ENCODE assay signal across 24 cellular contexts in the genomic region with DNA sequence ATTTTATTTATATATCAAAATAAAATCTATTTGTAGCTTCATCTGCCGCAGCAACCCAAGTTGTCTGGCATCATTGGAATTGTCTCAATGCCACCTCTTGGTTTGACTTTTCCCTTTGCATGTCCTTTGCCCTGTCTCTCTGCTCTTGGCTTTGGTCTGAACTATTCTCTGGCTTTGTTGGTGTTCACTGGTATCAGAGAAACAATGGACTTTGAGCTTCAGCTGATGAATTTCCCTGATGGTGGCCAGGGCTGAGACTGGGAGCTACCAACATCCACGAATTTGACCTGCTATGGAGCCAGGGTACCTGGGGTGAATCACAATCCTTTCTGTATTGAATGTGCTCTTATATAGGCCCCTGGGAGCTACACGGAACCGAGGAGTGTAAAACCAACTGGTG.
"Had no signal": no experiment of that assay in that cellular context is flagged by ENCODE, and none has a peak within 500 bp of the region (broad histone marks: within the 10 kb centered on the region; RNA-seq: fewer than 3 reads in every experiment).

No MANE protein-coding gene starts in this region.

- H3K36me3 Mint-ChIP-seq: immature natural killer cell, mesothelial cell of epicardium had no signal

- H3K36me3 ChIP-seq: esophagus muscularis mucosa, gastroesophageal sphincter, heart left ventricle, left ventricle myocardium inferior, lower lobe of right lung had no signal

- H3K79me2 ChIP-seq: hepatocyte had no signal

- H3K4me3 ChIP-seq: coronary artery, dorsolateral prefrontal cortex, esophagus muscularis mucosa, gastroesophageal sphincter, heart left ventricle, hepatocyte, left ventricle myocardium inferior, lower lobe of right lung, mucosa of descending colon had no signal

- H3K4me1 Mint-ChIP-seq: immature natural killer cell had no signal

- H2AFZ ChIP-seq: hepatocyte had no signal

- H3K4me3 Mint-ChIP-seq: immature natural killer cell, mesothelial cell of epicardium had no signal

- H3K9me3 ChIP-seq: esophagus muscularis mucosa, gastroesophageal sphincter, left ventricle myocardium inferior, lower lobe of right lung, mucosa of descending colon had no signal

- DNase-seq: dermis blood vessel endothelial cell; dorsolateral prefrontal cortex; effector CD4-positive, alpha-beta T cell; effector memory CD4-positive, alpha-beta T cell; foreskin keratinocyte; heart left ventricle; hypothalamus; immature natural killer cell; islet precursor cell; kidney; kidney glomerular epithelial cell; left colon; left ventricle myocardium inferior; lower lobe of right lung; mesenchymal stem cell; mucosa of descending colon had no signal

- H3K4me2 ChIP-seq: hepatocyte had no signal

- H3K27ac Mint-ChIP-seq: immature natural killer cell, mesothelial cell of epicardium had no signal

- ATAC-seq: foreskin keratinocyte, gastroesophageal sphincter, left colon, left lobe of liver, lower lobe of right lung, mucosa of descending colon had no signal

- H3K4me1 ChIP-seq: esophagus muscularis mucosa, foreskin keratinocyte, gastroesophageal sphincter, lower lobe of right lung had no signal

- H3K27me3 ChIP-seq: foreskin keratinocyte, gastroesophageal sphincter, heart left ventricle, hepatocyte had no signal

- H3K27ac ChIP-seq: coronary artery, dorsolateral prefrontal cortex, esophagus muscularis mucosa, foreskin keratinocyte, gastroesophageal sphincter, heart left ventricle, hepatocyte, left ventricle myocardium inferior, lower lobe of right lung had no signal

- FAIRE-seq: colon, endothelial cell of umbilical vein had no signal
